ENCODE assay signal across 8 cellular contexts in genomic region chr11:33701302-33701701, GRCh38. TPM values are rescaled to one million over a fixed set of nuclear protein-coding genes. Genes with fewer than 3 reads are reported as not detected.
DNase-seq lines count a peak whose midpoint lies in the region; ATAC-seq, FAIRE-seq and TF ChIP-seq lines count a peak whose summit lies in the region.

No MANE protein-coding gene starts in this region.

- TF ChIP-seq CTCF in Panc1 (IDR thresholded peaks at IDR 0.05) (no peak), neutrophil (IDR thresholded peaks at IDR 0.05) (no peak)

- H3K36me3 ChIP-seq in Panc1 (ENCODE audit: control insufficient read depth, insufficient read depth, low read length), result no peaks in the 10 kb centered on the region; the same call in 1 of the 2 replicates
- H3K36me3 ChIP-seq in endocrine pancreas (ENCODE audit: control insufficient read depth, insufficient read depth, low read length), result no peaks in the 10 kb centered on the region
- H3K36me3 ChIP-seq in neutrophil, result no peaks in the 10 kb centered on the region

- H3K27ac ChIP-seq in Panc1 (ENCODE audit: low read length) (peak overlapping the region; percentile 93), neutrophil (peak overlapping the region; percentile 65)

- peaks cover 91% of the 10 kb centered on the region for H3K4me1 ChIP-seq in Panc1 (ENCODE audit: control insufficient read depth, insufficient read depth, low read length)
- no peaks in the 10 kb centered on the region for H3K4me1 ChIP-seq in endocrine pancreas (ENCODE audit: control insufficient read depth, insufficient read depth, low read length)
- peaks cover 58 to 59% of the 10 kb centered on the region in 2 experiments for H3K4me1 ChIP-seq in neutrophil (ENCODE audit: control insufficient read depth in 1 of 2, insufficient read depth in 1 of 2, low read depth in 1 of 2, low read length in 1 of 2)

- no peak for TF ChIP-seq POLR2A in GM12892 (IDR thresholded peaks at IDR 0.05; ENCODE audit: low read depth, low read length)

- H3K4me3 ChIP-seq in Panc1 (ENCODE audit: low read depth in 2 of 2, low read length in 2 of 2) (peak overlapping the region; percentile 48 to 53), endocrine pancreas (ENCODE audit: control insufficient read depth, insufficient read depth, low read length) (peak overlapping the region; percentile 15), neutrophil (ENCODE audit: low read depth in 1 of 2, low read length in 1 of 2) (peak overlapping the region; percentile 76 to 96)

- POLR2A ChIA-PET in Panc1 (lab: Charles Lee), result interaction anchor here (1.4 to 2.7 kb wide), 2 partner anchors 9 to 33 kb away, joined by 6 to 12 read pairs; no protein-coding TSS in a partner anchor

- CTCF ChIA-PET in Panc1 (lab: Charles Lee), result interaction anchor here (0.6 to 2.1 kb wide), 3 partner anchors 9 to 1308 kb away, joined by 3 to 6 read pairs (median 3); no protein-coding TSS in a partner anchor

- ATAC-seq in Panc1 (peak; percentile 2), HG03159 (IDR thresholded peaks at IDR 0.05; ENCODE audit: unreplicated experiment) (no peak)

- TSS peak; percentile 99 for BruUV-seq in Panc1 (replicated peaks; lab: Mats Ljungman, UMichigan)

- no peaks in the 10 kb centered on the region for H3K27me3 ChIP-seq in Panc1 (ENCODE audit: control insufficient read depth, insufficient read depth, low read length)
- H3K27me3 ChIP-seq in endocrine pancreas (ENCODE audit: control insufficient read depth, insufficient read depth, low read length), result no peaks in the 10 kb centered on the region
- H3K27me3 ChIP-seq in neutrophil, result no peaks in the 10 kb centered on the region

- intact Hi-C loops in Panc1 (cut with micrococcal nuclease; ENCODE audit: unreplicated experiment), result no loop called here

- DNase-seq in GM12892 (ENCODE audit: insufficient read length) (no peak), Panc1 (ENCODE audit: low read depth, low spot score) (peak; percentile 62), DMS 273 treated with DMSO at 0.1 percent for 48 hours (lab: John Stamatoyannopoulos, UW) (no peak), iPS-NIHi7 (ENCODE audit: extremely low spot score) (no peak), NCI-H146 treated with DMSO at 0.1 percent for 48 hours (lab: John Stamatoyannopoulos, UW; ENCODE audit: unreplicated experiment) (no peak)

- in situ Hi-C loops in Panc1 (cut with HindIII; ENCODE audit: low pct_unique_long_range_greater_than_20kb, low sequenced_read_pairs), result no loop called here

- FAIRE-seq in GM12892 (lab: Jason Lieb, UNC), result peak; percentile 70

- peak overlapping the region; percentile 26 for H3K9ac ChIP-seq in endocrine pancreas (ENCODE audit: control insufficient read depth, insufficient read depth, low read length)

- H3K9me3 ChIP-seq in Panc1 (ENCODE audit: control insufficient read depth, insufficient read depth, low read depth, low read length), result no peaks in the 10 kb centered on the region
- H3K9me3 ChIP-seq in endocrine pancreas (ENCODE audit: control insufficient read depth, low read length), result no peaks in the 10 kb centered on the region
- H3K9me3 ChIP-seq in neutrophil, result no peaks in the 10 kb centered on the region

RNA-seq across cellular contexts. Expression of gene C11orf91, which starts 0.7 kb away (rescaled TPM):
- polyA plus RNA-seq in GM12892 (2012; ENCODE audit: missing spikeins), result not detected
- total RNA-seq in Panc1 (2021; ENCODE audit: unreplicated experiment), result 1.3 TPM
- polyA plus RNA-seq in Panc1 (2012; ENCODE audit: insufficient read length), result not detected

RNA-seq across cellular contexts. Expression of gene CD59, which starts 34.9 kb away (rescaled TPM):
- 175 TPM for polyA plus RNA-seq in GM12892 (2012; ENCODE audit: missing spikeins)
- total RNA-seq in Panc1 (2021; ENCODE audit: unreplicated experiment), result 736 TPM
- polyA plus RNA-seq in Panc1 (2012; ENCODE audit: insufficient read length), result 456 TPM

Comparison
In these comparisons a context has a peak if more than half of its experiments do, and no peak if none do; other contexts are left out.
1. H3K4me3 ChIP-seq: peak in every context shown above with its lines; median percentile 86 in neutrophil; 50 in Panc1; 15 in endocrine pancreas.